Comparison of ENCODE assay signal across 8 cellular contexts in the genomic region with DNA sequence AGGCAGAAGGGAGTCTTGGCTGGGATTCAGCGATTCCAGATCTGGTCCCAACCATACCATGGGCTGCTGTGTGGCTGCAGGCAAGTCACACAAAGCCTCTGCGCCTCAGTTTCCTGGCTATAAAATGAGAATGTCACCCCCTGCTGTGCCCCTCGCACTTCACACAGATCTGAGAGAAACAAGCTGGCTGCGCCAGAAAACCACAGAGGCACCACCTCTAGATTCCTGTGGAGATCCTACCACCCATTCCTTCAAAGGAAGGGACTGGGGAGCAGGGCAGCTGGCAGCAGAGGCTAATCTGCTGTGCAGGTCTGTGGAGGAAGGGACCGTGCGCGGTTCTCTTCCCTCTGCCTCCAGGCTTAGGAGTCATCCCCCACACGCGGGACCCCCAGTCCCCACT. TPM values are rescaled to one million over a fixed set of nuclear protein-coding genes. Genes with fewer than 3 reads are reported as not detected.
DNase-seq lines count a peak whose midpoint lies in the region; ATAC-seq and TF ChIP-seq lines count a peak whose summit lies in the region.

No MANE protein-coding gene starts in this region.

- peaks cover 17 to 19% of the 10 kb centered on the region in 2 experiments for H3K4me1 Mint-ChIP-seq in H9
- peaks cover 44% of the 10 kb centered on the region for H3K4me1 Mint-ChIP-seq in activated CD8-positive, alpha-beta T cell treated with anti-CD3 and anti-CD28 coated beads, Interleukin-2, amount 10 ng/mL, durations not matched to agents 7 days and 5 days (ENCODE audit: low read depth)
- peaks cover 45% of the 10 kb centered on the region for H3K4me1 Mint-ChIP-seq in stimulated activated memory B cell treated with anti-CD40 and anti-IgM and Interleukin-4, amounts not matched to agents 10 μg/mL and 1 μg/mL and 100 μg/mL, for 72 hours

- H3K27me3 ChIP-seq in H9 (ENCODE audit: insufficient read depth, low read length) = no peaks in the 10 kb centered on the region; the same call in 1 of the 2 replicates
- no peaks in the 10 kb centered on the region for H3K27me3 ChIP-seq in hepatocyte

- H3K36me3 ChIP-seq in hepatocyte (replicated peaks; ENCODE audit: insufficient read depth, low read depth) = no peaks in the 10 kb centered on the region

- DNase-seq in H9 = peak; percentile 30
- no peak for DNase-seq in activated CD8-positive, alpha-beta T cell treated with anti-CD3 and anti-CD28 coated beads, Interleukin-2, amount 10 ng/mL, durations not matched to agents 7 days and 5 days
- no peak for DNase-seq in hepatocyte (ENCODE audit: low spot score)
- DNase-seq in stimulated activated CD4-positive, alpha-beta T cell treated with anti-CD3 and anti-CD28 coated beads, Interleukin-4, amount 100 ng/mL, for 24 hours = no peak
- DNase-seq in effector CD8-positive, alpha-beta T cell (lab: John Stamatoyannopoulos, UW) = no peak
- DNase-seq in pons (ENCODE audit: low spot score) = no peak

- H3K9me2 ChIP-seq in hepatocyte (replicated peaks; ENCODE audit: insufficient read depth) = no peaks in the 10 kb centered on the region

- TF ChIP-seq CTCF in H9 (conservative IDR thresholded peaks at IDR 0.05) = no peak
- no peak for TF ChIP-seq CTCF in hepatocyte (IDR thresholded peaks at IDR 0.05; ENCODE audit: poor library complexity)

- no peak overlapping the region for H4K91ac ChIP-seq in H9 (ENCODE audit: insufficient read length, low read depth, low read length)

- no CpG with 5 or more reads among the region's 9 CpGs for WGBS in H9 (ENCODE audit: extremely low coverage, insufficient read length, low lambda C conversion rate)
- 92% methylated on average over 9 of the region's 9 CpGs for WGBS in hepatocyte (ENCODE audit: low lambda C conversion rate, missing lambda C conversion rate)

- no peak overlapping the region for H3K56ac ChIP-seq in H9 (ENCODE audit: insufficient read length, low read depth, low read length)

- no peak overlapping the region for H3K18ac ChIP-seq in H9 (ENCODE audit: insufficient read length, low read depth, low read length)

- H3T11ph ChIP-seq in H9 (ENCODE audit: low read length) = no peak overlapping the region

- POLR2A ChIA-PET in activated CD8-positive, alpha-beta T cell treated with anti-CD3 and anti-CD28 coated beads, Interleukin-2, amount 10 ng/mL, durations not matched to agents 7 days and 5 days (lab: Charles Lee) = interaction anchor here (0.8 to 2.2 kb wide), 4 partner anchors 43 to 93 kb away, joined by 3 to 14 read pairs (median 4); a partner anchor contains a TSS

- no peak overlapping the region for H3K23ac ChIP-seq in H9 (ENCODE audit: insufficient read length, low read depth, low read length)

- no peaks in the 10 kb centered on the region for H3K9me3 Mint-ChIP-seq in H9
- H3K9me3 Mint-ChIP-seq in activated CD8-positive, alpha-beta T cell treated with anti-CD3 and anti-CD28 coated beads, Interleukin-2, amount 10 ng/mL, durations not matched to agents 7 days and 5 days (ENCODE audit: insufficient read depth) = no peaks in the 10 kb centered on the region
- H3K9me3 Mint-ChIP-seq in stimulated activated memory B cell treated with anti-CD40 and anti-IgM and Interleukin-4, amounts not matched to agents 10 μg/mL and 1 μg/mL and 100 μg/mL, for 72 hours = no peaks in the 10 kb centered on the region

- no peak overlapping the region for H3K4ac ChIP-seq in H9 (ENCODE audit: low read depth, low read length)

- no peak overlapping the region for H3K4me2 ChIP-seq in H9 (ENCODE audit: insufficient read depth, insufficient read length, low read length)
- no peak overlapping the region for H3K4me2 ChIP-seq in hepatocyte

- H3K79me1 ChIP-seq in H9 (ENCODE audit: insufficient read depth, low read depth, low read length, poor library complexity, severe bottlenecking) = no peaks in the 10 kb centered on the region

- no peak overlapping the region for H2BK20ac ChIP-seq in H9 (ENCODE audit: low read depth, low read length, poor library complexity, severe bottlenecking)

- no peak overlapping the region for H2AK5ac ChIP-seq in H9 (ENCODE audit: insufficient read length, low read length)

- H3K27me3 Mint-ChIP-seq in H9 (ENCODE audit: low read depth) = peaks cover 7% of the 10 kb centered on the region
- no peaks in the 10 kb centered on the region for H3K27me3 Mint-ChIP-seq in activated CD8-positive, alpha-beta T cell treated with anti-CD3 and anti-CD28 coated beads, Interleukin-2, amount 10 ng/mL, durations not matched to agents 7 days and 5 days (ENCODE audit: low read depth)
- H3K27me3 Mint-ChIP-seq in stimulated activated memory B cell treated with anti-CD40 and anti-IgM and Interleukin-4, amounts not matched to agents 10 μg/mL and 1 μg/mL and 100 μg/mL, for 72 hours = no peaks in the 10 kb centered on the region

- no peaks in the 10 kb centered on the region for H4K20me1 ChIP-seq in H9 (ENCODE audit: control insufficient read depth, insufficient read depth, insufficient read length)
- H4K20me1 ChIP-seq in hepatocyte (ENCODE audit: insufficient read depth, poor library complexity, severe bottlenecking) = no peaks in the 10 kb centered on the region

- H2BK12ac ChIP-seq in H9 (ENCODE audit: insufficient read length, low read depth, low read length) = no peak overlapping the region

- CTCF ChIA-PET in activated CD8-positive, alpha-beta T cell treated with anti-CD3 and anti-CD28 coated beads, Interleukin-2, amount 10 ng/mL, durations not matched to agents 7 days and 5 days (lab: Charles Lee) = interaction anchor here (2.2 kb wide), 1 partner anchor 78 kb away, joined by 18 read pairs; no protein-coding TSS in a partner anchor

- no peak overlapping the region for H3K4me3 ChIP-seq in hepatocyte

- no peak overlapping the region for H2AFZ ChIP-seq in H9 (ENCODE audit: low read length)
- peak overlapping the region; percentile 59 for H2AFZ ChIP-seq in hepatocyte

- H4K8ac ChIP-seq in H9 (replicated peaks; ENCODE audit: insufficient read length, low read depth, low read length) = no peak overlapping the region

- H3K4me3 Mint-ChIP-seq in H9 = no peak overlapping the region
- H3K4me3 Mint-ChIP-seq in activated CD8-positive, alpha-beta T cell treated with anti-CD3 and anti-CD28 coated beads, Interleukin-2, amount 10 ng/mL, durations not matched to agents 7 days and 5 days = peak overlapping the region; percentile 87
- peak overlapping the region; percentile 88 for H3K4me3 Mint-ChIP-seq in stimulated activated memory B cell treated with anti-CD40 and anti-IgM and Interleukin-4, amounts not matched to agents 10 μg/mL and 1 μg/mL and 100 μg/mL, for 72 hours

- H3K9ac ChIP-seq in H9 (ENCODE audit: extremely low read depth, insufficient read length, low read length) = no peak overlapping the region

- H4K5ac ChIP-seq in H9 (ENCODE audit: insufficient read length, low read depth, low read length) = no peak overlapping the region

- H3K27ac Mint-ChIP-seq in H9 = no peak overlapping the region
- H3K27ac Mint-ChIP-seq in activated CD8-positive, alpha-beta T cell treated with anti-CD3 and anti-CD28 coated beads, Interleukin-2, amount 10 ng/mL, durations not matched to agents 7 days and 5 days = peak overlapping the region; percentile 98
- peak overlapping the region; percentile 98 for H3K27ac Mint-ChIP-seq in stimulated activated memory B cell treated with anti-CD40 and anti-IgM and Interleukin-4, amounts not matched to agents 10 μg/mL and 1 μg/mL and 100 μg/mL, for 72 hours

- no peak overlapping the region for H2BK120ac ChIP-seq in H9 (ENCODE audit: low read depth, low read length, poor library complexity, severe bottlenecking)

- no peak overlapping the region for H2BK15ac ChIP-seq in H9 (ENCODE audit: low read depth, low read length)

- peak; percentile 1 for ATAC-seq in activated CD8-positive, alpha-beta T cell treated with anti-CD3 and anti-CD28 coated beads, Interleukin-2, amount 10 ng/mL, durations not matched to agents 7 days and 5 days
- ATAC-seq in stimulated activated memory B cell treated with anti-CD40 and anti-IgM and Interleukin-4, amounts not matched to agents 10 μg/mL and 1 μg/mL and 100 μg/mL, for 72 hours = no peak
- ATAC-seq in GM21528 (IDR thresholded peaks at IDR 0.05; ENCODE audit: low FRiP score, unreplicated experiment) = no peak

- H2BK5ac ChIP-seq in H9 (ENCODE audit: insufficient read length, low read length) = no peak overlapping the region

- H3K36me3 Mint-ChIP-seq in H9 (ENCODE audit: insufficient read depth in 1 of 3, low read depth in 3 of 3) = no peaks in the 10 kb centered on the region
- peaks cover 14% of the 10 kb centered on the region for H3K36me3 Mint-ChIP-seq in activated CD8-positive, alpha-beta T cell treated with anti-CD3 and anti-CD28 coated beads, Interleukin-2, amount 10 ng/mL, durations not matched to agents 7 days and 5 days (ENCODE audit: low read depth)
- H3K36me3 Mint-ChIP-seq in stimulated activated memory B cell treated with anti-CD40 and anti-IgM and Interleukin-4, amounts not matched to agents 10 μg/mL and 1 μg/mL and 100 μg/mL, for 72 hours = no peaks in the 10 kb centered on the region

- H3K23me2 ChIP-seq in H9 (ENCODE audit: insufficient read length, low read depth, low read length, poor library complexity, severe bottlenecking) = no peaks in the 10 kb centered on the region

- H3K27ac ChIP-seq in H9 (ENCODE audit: insufficient read length, low read depth, low read length) = no peak overlapping the region
- H3K27ac ChIP-seq in hepatocyte = no peak overlapping the region

- H3K79me2 ChIP-seq in H9 (ENCODE audit: insufficient read depth, low read length) = no peaks in the 10 kb centered on the region
- no peaks in the 10 kb centered on the region for H3K79me2 ChIP-seq in hepatocyte

- H3K4me1 ChIP-seq in H9 (ENCODE audit: insufficient read depth, low read length) = no peaks in the 10 kb centered on the region
- no peaks in the 10 kb centered on the region for H3K4me1 ChIP-seq in hepatocyte (ENCODE audit: insufficient read depth)

- H3K14ac ChIP-seq in H9 (ENCODE audit: insufficient read depth, low read length) = no peak overlapping the region

- H3K9me3 ChIP-seq in H9 (ENCODE audit: control insufficient read depth, low read depth, low read length) = no peaks in the 10 kb centered on the region
- H3K9me3 ChIP-seq in hepatocyte (ENCODE audit: low read depth) = no peaks in the 10 kb centered on the region

RNA-seq across cellular contexts. Expression of a gene that starts 19.8 kb away (rescaled TPM):
- total RNA-seq in H9 (2021) = not detected in 2 replicates
- total RNA-seq in activated CD8-positive, alpha-beta T cell treated with anti-CD3 and anti-CD28 coated beads, Interleukin-2, amount 10 ng/mL, durations not matched to agents 7 days and 5 days = not detected
- 6.2 and 8.1 TPM in 2 replicates for total RNA-seq in hepatocyte
- polyA plus RNA-seq in hepatocyte = 1.8 and 10.5 TPM in 2 replicates

RNA-seq across cellular contexts. Expression of a gene that starts 51.2 kb away (rescaled TPM):
- 3.8 and 4.5 TPM in 2 replicates for total RNA-seq in H9 (2021)
- 10 to 100 TPM; 37.7 to 40.1 TPM for total RNA-seq in activated CD8-positive, alpha-beta T cell treated with anti-CD3 and anti-CD28 coated beads, Interleukin-2, amount 10 ng/mL, durations not matched to agents 7 days and 5 days
- total RNA-seq in hepatocyte = 4.9 and 6.9 TPM in 2 replicates
- 11.9 and 13.3 TPM in 2 replicates for polyA plus RNA-seq in hepatocyte

Comparison
In these comparisons a context has a peak if more than half of its experiments do, and no peak if none do; other contexts are left out.
1. H3K27ac Mint-ChIP-seq: peak in activated CD8-positive, alpha-beta T cell treated with anti-CD3 and anti-CD28 coated beads, Interleukin-2, amount 10 ng/mL, durations not matched to agents 7 days and 5 days (single experiment) and stimulated activated memory B cell treated with anti-CD40 and anti-IgM and Interleukin-4, amounts not matched to agents 10 μg/mL and 1 μg/mL and 100 μg/mL, for 72 hours (single experiment); none in H9 (0 of 3).
2. H3K4me3 Mint-ChIP-seq: peak in activated CD8-positive, alpha-beta T cell treated with anti-CD3 and anti-CD28 coated beads, Interleukin-2, amount 10 ng/mL, durations not matched to agents 7 days and 5 days (single experiment) and stimulated activated memory B cell treated with anti-CD40 and anti-IgM and Interleukin-4, amounts not matched to agents 10 μg/mL and 1 μg/mL and 100 μg/mL, for 72 hours (single experiment); none in H9 (0 of 2).